In genomic region chr10:132865236-132865635, GRCh38 we compare ENCODE assay signal across 25 cellular contexts.
DNase-seq lines count a peak whose midpoint lies in the region; ATAC-seq and TF ChIP-seq lines count a peak whose summit lies in the region.
"Had no signal": no experiment of that assay in that cellular context is flagged by ENCODE, and none has a peak within 500 bp of the region (broad histone marks: within the 10 kb centered on the region; RNA-seq: fewer than 3 reads in every experiment).

No MANE protein-coding gene starts in this region.

- H3K4me1 ChIP-seq in BLaER1 (peaks cover 66% of the 10 kb centered on the region), endodermal cell (ENCODE audit: control insufficient read depth, insufficient read depth, low read length) (no peaks in the 10 kb centered on the region)
- H3K4me1 ChIP-seq: parathyroid adenoma, tibial artery had no signal

- H3K4me3 Mint-ChIP-seq in CD14-positive monocyte (no peak overlapping the region), endodermal cell (no peak overlapping the region)
- H3K4me3 Mint-ChIP-seq: activated naive CD4-positive, alpha-beta T cell treated with anti-CD3 and anti-CD28 coated beads, Interleukin-2, amount 50 U/mL, for 24 hours had no signal

- H3K9me3 ChIP-seq in BLaER1 (peaks cover 3% of the 10 kb centered on the region), endodermal cell (ENCODE audit: control insufficient read depth, low read length) (no peaks in the 10 kb centered on the region)

- intact Hi-C loops in CD14-positive monocyte (cut with micrococcal nuclease) (no loop called here), posterior vena cava (cut with DNase I) (loop anchor here in 1 of 2 donors (5.0 kb wide), 1 partner anchor 387 kb away; no protein-coding TSS in a partner anchor)

- peaks cover 0 to 10% (median 0%) of the 10 kb centered on the region in 7 donors for H3K9me3 Mint-ChIP-seq in CD14-positive monocyte
- no peaks in the 10 kb centered on the region for H3K9me3 Mint-ChIP-seq in endodermal cell
- H3K9me3 Mint-ChIP-seq: activated naive CD4-positive, alpha-beta T cell treated with anti-CD3 and anti-CD28 coated beads, Interleukin-2, amount 50 U/mL, for 24 hours had no signal

- H3K27ac Mint-ChIP-seq in CD14-positive monocyte (no peak overlapping the region), endodermal cell (no peak overlapping the region)
- H3K27ac Mint-ChIP-seq: activated naive CD4-positive, alpha-beta T cell treated with anti-CD3 and anti-CD28 coated beads, Interleukin-2, amount 50 U/mL, for 24 hours; naive B cell had no signal

- H3K27me3 Mint-ChIP-seq in CD14-positive monocyte (ENCODE audit: low read depth in 3 of 3) (peaks cover 6 to 19% (median 8%) of the 10 kb centered on the region in 3 donors), endodermal cell (ENCODE audit: insufficient read depth) (no peaks in the 10 kb centered on the region)
- H3K27me3 Mint-ChIP-seq: activated naive CD4-positive, alpha-beta T cell treated with anti-CD3 and anti-CD28 coated beads, Interleukin-2, amount 50 U/mL, for 24 hours had no signal

- H3K36me3 ChIP-seq in BLaER1 = no peaks in the 10 kb centered on the region
- no peaks in the 10 kb centered on the region for H3K36me3 ChIP-seq in endodermal cell (ENCODE audit: control insufficient read depth, insufficient read depth, low read length)
- H3K36me3 ChIP-seq: esophagus muscularis mucosa, gastroesophageal sphincter, tibial artery had no signal

- ATAC-seq in GM21526 (IDR thresholded peaks at IDR 0.05; ENCODE audit: low FRiP score, unreplicated experiment) (no peak), HG03175 (IDR thresholded peaks at IDR 0.05; ENCODE audit: unreplicated experiment) (no peak)
- ATAC-seq: gastroesophageal sphincter; K562; PC-3; stimulated activated naive CD8-positive, alpha-beta T cell treated with anti-CD3 and anti-CD28 coated beads, Interleukin-15, Interleukin-2, amounts not matched to agents 100 U/mL and 50 U/mL, for 24 hours had no signal

- H3K9ac ChIP-seq in BLaER1 (no peak overlapping the region; the same call in 1 of the 2 replicates), endodermal cell (ENCODE audit: extremely low read depth, low read length, poor library complexity, severe bottlenecking) (no peak overlapping the region)
- H3K9ac ChIP-seq: parathyroid adenoma had no signal

- H3K36me3 Mint-ChIP-seq in CD14-positive monocyte = no peaks in the 10 kb centered on the region
- H3K36me3 Mint-ChIP-seq in endodermal cell (ENCODE audit: low read depth) = no peaks in the 10 kb centered on the region
- H3K36me3 Mint-ChIP-seq: activated naive CD4-positive, alpha-beta T cell treated with anti-CD3 and anti-CD28 coated beads, Interleukin-2, amount 50 U/mL, for 24 hours; naive B cell had no signal

- TF ChIP-seq CTCF in CD14-positive monocyte (IDR thresholded peaks at IDR 0.05) (no peak), endodermal cell (conservative IDR thresholded peaks at IDR 0.05) (no peak)

- peaks cover 4% of the 10 kb centered on the region for H3K4me1 Mint-ChIP-seq in CD14-positive monocyte
- no peaks in the 10 kb centered on the region for H3K4me1 Mint-ChIP-seq in endodermal cell

- DNase-seq in CD14-positive monocyte (ENCODE audit: low spot score) = peak; percentile 22
- peak; percentile 36 for DNase-seq in endodermal cell
- DNase-seq in posterior vena cava (ENCODE audit: low spot score) = peak; percentile 60
- DNase-seq in H4 (ENCODE audit: low spot score) = no peak
- DNase-seq: activated CD4-positive, alpha-beta T cell treated with anti-CD3 and anti-CD28 coated beads for 1 hour; cerebellar nuclear complex; effector memory CD4-positive, alpha-beta T cell; mesenchymal stem cell; naive B cell; NCI-H1694 treated with DMSO at 0.1 percent for 48 hours; NCI-H2227 treated with DMSO at 0.1 percent for 48 hours; NCI-H82; PC-3; stimulated activated CD4-positive, alpha-beta T cell treated with anti-CD3 and anti-CD28 coated beads, Interleukin-2, amount 100 ng/mL, for 48 hours; stimulated activated naive CD8-positive, alpha-beta T cell treated with anti-CD3 and anti-CD28 coated beads, Interleukin-15, Interleukin-2, amounts not matched to agents 100 U/mL and 50 U/mL, for 24 hours had no signal

- H4K20me1 ChIP-seq in BLaER1 = no peaks in the 10 kb centered on the region

- no peak overlapping the region for H3K4me3 ChIP-seq in BLaER1
- H3K4me3 ChIP-seq in endodermal cell (ENCODE audit: low read length) = no peak overlapping the region
- H3K4me3 ChIP-seq: esophagus muscularis mucosa, gastroesophageal sphincter, K562, skin epidermis, tibial artery had no signal

- H3K27me3 ChIP-seq in BLaER1 (no peaks in the 10 kb centered on the region; the same call in 1 of the 2 replicates), endodermal cell (ENCODE audit: control insufficient read depth, insufficient read depth, low read length, poor library complexity, severe bottlenecking) (no peaks in the 10 kb centered on the region)

- H3K4me2 ChIP-seq in BLaER1 = peak overlapping the region; percentile 85

- H3K27ac ChIP-seq in BLaER1 (peak overlapping the region; percentile 73), endodermal cell (ENCODE audit: low read depth, low read length) (no peak overlapping the region)
- H3K27ac ChIP-seq: esophagus muscularis mucosa, gastroesophageal sphincter, parathyroid adenoma, skin epidermis, tibial artery had no signal

- 83 to 93% methylated on average over 10 to 13 of the region's 13 CpGs for WGBS in endodermal cell (ENCODE audit: insufficient coverage in 1 of 2, insufficient read length in 1 of 2), 2 experiments
